In genomic region chr9:107155244-107155817, GRCh38 we compare ENCODE assay signal across 19 cellular contexts.
DNase-seq lines count a peak whose midpoint lies in the region; ATAC-seq and TF ChIP-seq lines count a peak whose summit lies in the region.
"Had no signal": no experiment of that assay in that cellular context is flagged by ENCODE, and none has a peak within 500 bp of the region (broad histone marks: within the 10 kb centered on the region; RNA-seq: fewer than 3 reads in every experiment).

No MANE protein-coding gene starts in this region.

- CTCF ChIA-PET in A673 (lab: Charles Lee), result no interaction called here
- CTCF ChIA-PET in PC-9 (lab: Charles Lee), result no interaction called here

- no peak overlapping the region for H3K9ac ChIP-seq in colonic mucosa (ENCODE audit: low read depth in 2 of 2, low read length in 2 of 2)

- H3K27ac ChIP-seq in A673 (ENCODE audit: low read depth, low read length, poor library complexity, severe bottlenecking), result no peak overlapping the region
- no peak overlapping the region for H3K27ac ChIP-seq in PC-9
- H3K27ac ChIP-seq in colonic mucosa, result no peak overlapping the region
- H3K27ac ChIP-seq: upper lobe of left lung had no signal

- H4K20me1 ChIP-seq in PC-9 (ENCODE audit: insufficient read depth), result no peaks in the 10 kb centered on the region

- POLR2A ChIA-PET in A673 (lab: Charles Lee; ENCODE audit: low non-redundant PET) (no interaction called here), PC-9 (lab: Charles Lee; ENCODE audit: unreplicated experiment) (no interaction called here)

- no peak for ATAC-seq in HG02763 (IDR thresholded peaks at IDR 0.05; ENCODE audit: unreplicated experiment)
- no peak for ATAC-seq in GM18867 (IDR thresholded peaks at IDR 0.05; ENCODE audit: unreplicated experiment)
- ATAC-seq: activated CD8-positive, alpha-beta T cell treated with anti-CD3 and anti-CD28 coated beads for 36 hours; sciatic nerve had no signal

- H3K27ac Mint-ChIP-seq in immature natural killer cell, result no peak overlapping the region
- H3K27ac Mint-ChIP-seq: activated CD8-positive, alpha-beta T cell treated with anti-CD3 and anti-CD28 coated beads for 36 hours; memory B cell had no signal

- no peak overlapping the region for H3K4me3 Mint-ChIP-seq in immature natural killer cell
- H3K4me3 Mint-ChIP-seq: activated CD8-positive, alpha-beta T cell treated with anti-CD3 and anti-CD28 coated beads for 36 hours; memory B cell had no signal

- H3K36me3 ChIP-seq in A673 (ENCODE audit: insufficient read depth, low read length, poor library complexity, severe bottlenecking), result no peaks in the 10 kb centered on the region
- no peaks in the 10 kb centered on the region for H3K36me3 ChIP-seq in PC-9 (ENCODE audit: low read depth)
- no peaks in the 10 kb centered on the region for H3K36me3 ChIP-seq in colonic mucosa
- H3K36me3 ChIP-seq: upper lobe of left lung had no signal

- intact Hi-C loops in A673 (cut with micrococcal nuclease; ENCODE audit: unreplicated experiment), result no loop called here
- intact Hi-C loops in PC-9 (cut with micrococcal nuclease; ENCODE audit: unreplicated experiment), result loop anchor here (5.0 kb wide), 1 partner anchor 187 kb away; no protein-coding TSS in a partner anchor
- intact Hi-C loops in colonic mucosa (cut with DNase I), result no loop called here

- no TSS peak for BruUV-seq in A673 (replicated peaks; lab: Mats Ljungman, UMichigan)
- no TSS peak for BruUV-seq in PC-9 (replicated peaks; lab: Mats Ljungman, UMichigan)

- 0 out of 2 replicates have a peak, but pooled peaks have one; percentile 22 for TF ChIP-seq CTCF in A673 (conservative IDR thresholded peaks at IDR 0.05; ENCODE audit: low read depth, low read length)
- 0 out of 2 replicates have a peak, but pooled peaks have one; percentile 4 for TF ChIP-seq CTCF in GM12874 (IDR thresholded peaks at IDR 0.05; ENCODE audit: insufficient read depth, low read depth, low read length)
- TF ChIP-seq CTCF in PC-9 (conservative IDR thresholded peaks at IDR 0.05), result peak; percentile 39; the same call in 1 of the 2 replicates
- TF ChIP-seq CTCF in foreskin fibroblast (IDR thresholded peaks at IDR 0.05; ENCODE audit: low read depth, low read length), result peak; percentile 5
- TF ChIP-seq CTCF in colonic mucosa (IDR thresholded peaks at IDR 0.05), result no peak

- H3K79me2 ChIP-seq in PC-9 (ENCODE audit: low read depth), result no peaks in the 10 kb centered on the region

- peaks cover 0 to 4% (median 0%) of the 10 kb centered on the region in 6 donors for H3K9me3 Mint-ChIP-seq in immature natural killer cell
- H3K9me3 Mint-ChIP-seq: activated CD8-positive, alpha-beta T cell treated with anti-CD3 and anti-CD28 coated beads for 36 hours had no signal

- H3K9me3 ChIP-seq in A673 (ENCODE audit: low read depth, low read length, poor library complexity, severe bottlenecking) (no peaks in the 10 kb centered on the region), PC-9 (ENCODE audit: insufficient read depth, low read depth) (no peaks in the 10 kb centered on the region), colonic mucosa (no peaks in the 10 kb centered on the region)
- H3K9me3 ChIP-seq: upper lobe of left lung had no signal

- H3K4me3 ChIP-seq in A673 (ENCODE audit: low read depth, low read length, poor library complexity, severe bottlenecking), result no peak overlapping the region
- no peak overlapping the region for H3K4me3 ChIP-seq in PC-9
- H3K4me3 ChIP-seq in foreskin fibroblast (ENCODE audit: low read depth in 1 of 2, low read length in 2 of 2), result no peak overlapping the region
- H3K4me3 ChIP-seq in colonic mucosa, result no peak overlapping the region
- H3K4me3 ChIP-seq: upper lobe of left lung had no signal

- no peaks in the 10 kb centered on the region for H3K9me2 ChIP-seq in PC-9 (ENCODE audit: insufficient read depth)

- no peaks in the 10 kb centered on the region for H3K4me1 ChIP-seq in A673 (ENCODE audit: insufficient read depth, low read length, poor library complexity, severe bottlenecking)
- H3K4me1 ChIP-seq in PC-9 (replicated peaks; ENCODE audit: insufficient read depth), result no peaks in the 10 kb centered on the region
- H3K4me1 ChIP-seq in colonic mucosa, result no peaks in the 10 kb centered on the region
- H3K4me1 ChIP-seq: upper lobe of left lung had no signal

- peaks cover 0 to 4% (median 0%) of the 10 kb centered on the region in 3 donors for H3K36me3 Mint-ChIP-seq in immature natural killer cell
- H3K36me3 Mint-ChIP-seq: memory B cell had no signal

- no peak overlapping the region for H3K4me2 ChIP-seq in PC-9

- H3K4me1 Mint-ChIP-seq in immature natural killer cell, result no peaks in the 10 kb centered on the region
- H3K4me1 Mint-ChIP-seq: memory B cell had no signal

- H3F3A ChIP-seq in PC-9 (ENCODE audit: insufficient read depth, low read depth), result no peaks in the 10 kb centered on the region

- H2AFZ ChIP-seq in PC-9, result no peak overlapping the region

- peaks cover 7% of the 10 kb centered on the region for H3K27me3 ChIP-seq in A673 (replicated peaks; ENCODE audit: insufficient read depth, low read depth, low read length, poor library complexity)
- no peaks in the 10 kb centered on the region for H3K27me3 ChIP-seq in PC-9 (ENCODE audit: insufficient read depth, low read depth)
- no peaks in the 10 kb centered on the region for H3K27me3 ChIP-seq in colonic mucosa
- H3K27me3 ChIP-seq: upper lobe of left lung had no signal

- DNase-seq in A673 (ENCODE audit: low spot score) (no peak), PC-9 (no peak), foreskin fibroblast (no peak), colonic mucosa (no peak), immature natural killer cell (no peak)
- DNase-seq: activated CD8-positive, alpha-beta T cell treated with anti-CD3 and anti-CD28 coated beads for 36 hours; AML-193; dermis blood vessel endothelial cell; GOT3; NCI-H1105; NCI-H2171; OCI-M1; stimulated activated CD4-positive, alpha-beta T cell treated with anti-CD3 and anti-CD28 coated beads, Interleukin-4, amount 100 ng/mL, for 24 hours; upper lobe of left lung had no signal

- peaks cover 4 to 11% (median 6%) of the 10 kb centered on the region in 3 donors for H3K27me3 Mint-ChIP-seq in immature natural killer cell (ENCODE audit: low read depth in 3 of 3)
